8 cellular contexts compared by ENCODE assay signal in the genomic region with DNA sequence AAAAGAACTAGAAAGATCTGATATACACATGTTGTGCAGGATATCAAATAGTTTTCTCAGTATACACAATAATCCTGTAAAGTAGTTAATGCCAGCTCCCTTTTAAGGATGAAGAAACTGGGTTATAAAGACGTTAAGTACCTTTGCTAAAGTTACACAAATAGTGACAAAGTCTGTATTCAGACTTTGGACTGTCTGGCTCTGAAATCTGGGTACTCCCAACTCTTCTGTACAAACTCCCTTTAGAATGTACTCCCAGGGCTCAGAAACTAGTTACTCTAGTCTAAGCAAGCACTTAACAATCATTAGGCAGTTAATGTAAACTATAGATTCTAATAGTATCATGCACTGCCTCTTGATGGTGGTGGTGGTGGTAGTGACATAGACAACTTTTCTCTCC.
"Had no signal": no experiment of that assay in that cellular context is flagged by ENCODE, and none has a peak within 500 bp of the region (broad histone marks: within the 10 kb centered on the region; RNA-seq: fewer than 3 reads in every experiment).

No MANE protein-coding gene starts in this region.

- H3K4me3 Mint-ChIP-seq: HFFc6, IgD-negative memory B cell had no signal

- DNase-seq: GOT3, H7, HFFc6, KBM-7 had no signal

- H3K9me3 Mint-ChIP-seq: HFFc6, IgD-negative memory B cell had no signal

- H3K4me1 Mint-ChIP-seq: IgD-negative memory B cell had no signal

- ATAC-seq: HCT116 had no signal

- H3K4me3 ChIP-seq: HAP-1 had no signal

- H3K27ac ChIP-seq: KMS-11 had no signal

- H3K36me3 Mint-ChIP-seq: IgD-negative memory B cell had no signal

- H3K27me3 Mint-ChIP-seq: IgD-negative memory B cell had no signal

- H3K9me3 ChIP-seq: HAP-1 had no signal

- H3K9ac ChIP-seq: KMS-11 had no signal

- H3K27ac Mint-ChIP-seq: HFFc6, IgD-negative memory B cell had no signal
